ENCODE assay signal across 1 cellular context in genomic region chr4:128332086-128332485, GRCh38.
TF ChIP-seq lines count a peak whose summit lies in the region.

No MANE protein-coding gene starts in this region.

TF ChIP-seq in SK-N-SH treated with all-trans-retinoic acid at 6 μM for 48 hours, 23 proteins besides CTCF, POLR2A, EP300 and RAD21 (continued from another document):
- TF ChIP-seq PPARA (CRISPR knock-in tag; IDR thresholded peaks at IDR 0.05; ENCODE audit: borderline replicate concordance), result no peak
- TF ChIP-seq, protein P1, sequence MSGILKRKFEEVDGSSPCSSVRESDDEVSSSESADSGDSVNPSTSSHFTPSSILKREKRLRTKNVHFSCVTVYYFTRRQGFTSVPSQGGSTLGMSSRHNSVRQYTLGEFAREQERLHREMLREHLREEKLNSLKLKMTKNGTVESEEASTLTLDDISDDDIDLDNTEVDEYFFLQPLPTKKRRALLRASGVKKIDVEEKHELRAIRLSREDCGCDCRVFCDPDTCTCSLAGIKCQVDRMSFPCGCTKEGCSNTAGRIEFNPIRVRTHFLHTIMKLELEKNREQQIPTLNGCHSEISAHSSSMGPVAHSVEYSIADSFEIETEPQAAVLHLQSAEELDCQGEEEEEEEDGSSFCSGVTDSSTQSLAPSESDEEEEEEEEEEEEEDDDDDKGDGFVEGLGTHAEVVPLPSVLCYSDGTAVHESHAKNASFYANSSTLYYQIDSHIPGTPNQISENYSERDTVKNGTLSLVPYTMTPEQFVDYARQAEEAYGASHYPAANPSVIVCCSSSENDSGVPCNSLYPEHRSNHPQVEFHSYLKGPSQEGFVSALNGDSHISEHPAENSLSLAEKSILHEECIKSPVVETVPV (CRISPR knock-in tag; IDR thresholded peaks at IDR 0.05), result no peak
- no peak for TF ChIP-seq CSDC2 (CRISPR knock-in tag; IDR thresholded peaks at IDR 0.05)
- no peak for TF ChIP-seq ZFP30 (CRISPR knock-in tag; IDR thresholded peaks at IDR 0.05)
- TF ChIP-seq, protein P2, sequence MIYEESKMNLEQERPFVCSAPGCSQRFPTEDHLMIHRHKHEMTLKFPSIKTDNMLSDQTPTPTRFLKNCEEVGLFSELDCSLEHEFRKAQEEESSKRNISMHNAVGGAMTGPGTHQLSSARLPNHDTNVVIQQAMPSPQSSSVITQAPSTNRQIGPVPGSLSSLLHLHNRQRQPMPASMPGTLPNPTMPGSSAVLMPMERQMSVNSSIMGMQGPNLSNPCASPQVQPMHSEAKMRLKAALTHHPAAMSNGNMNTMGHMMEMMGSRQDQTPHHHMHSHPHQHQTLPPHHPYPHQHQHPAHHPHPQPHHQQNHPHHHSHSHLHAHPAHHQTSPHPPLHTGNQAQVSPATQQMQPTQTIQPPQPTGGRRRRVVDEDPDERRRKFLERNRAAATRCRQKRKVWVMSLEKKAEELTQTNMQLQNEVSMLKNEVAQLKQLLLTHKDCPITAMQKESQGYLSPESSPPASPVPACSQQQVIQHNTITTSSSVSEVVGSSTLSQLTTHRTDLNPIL (CRISPR knock-in tag; IDR thresholded peaks at IDR 0.05; ENCODE audit: low read depth), result no peak
- TF ChIP-seq ZNF8 (CRISPR knock-in tag; IDR thresholded peaks at IDR 0.05), result no peak
